In the genomic region with DNA sequence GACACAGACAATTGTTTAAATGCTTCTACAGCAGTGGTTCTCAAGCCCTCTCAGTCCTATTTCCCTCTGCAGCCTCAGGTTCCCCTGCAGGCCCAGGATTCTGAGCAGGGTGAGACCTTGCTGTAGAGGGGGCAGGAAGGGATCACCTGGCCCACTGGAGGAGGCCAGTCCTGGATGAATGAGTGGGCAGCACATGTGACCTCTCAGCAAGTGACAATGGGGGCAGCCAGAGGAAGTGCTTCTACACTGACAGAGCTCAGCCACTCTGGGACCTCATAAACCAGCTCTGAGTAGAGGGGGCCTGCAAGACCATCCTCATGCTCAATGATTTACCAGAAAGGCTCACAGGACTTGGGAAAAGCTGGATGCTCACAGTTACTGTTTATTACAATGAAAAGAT, we compare ENCODE assay signal across 20 cellular contexts.
"Had no signal": no experiment of that assay in that cellular context is flagged by ENCODE, and none has a peak within 500 bp of the region (broad histone marks: within the 10 kb centered on the region; RNA-seq: fewer than 3 reads in every experiment).

No MANE protein-coding gene starts in this region.

- H3K4me3 ChIP-seq: esophagus squamous epithelium, lung, right lobe of liver, stomach, tibial artery had no signal

- H2AFZ ChIP-seq: parathyroid adenoma had no signal

- ATAC-seq: natural killer cell, right lobe of liver had no signal

- H3K27me3 ChIP-seq: esophagus squamous epithelium, right lobe of liver, stomach, tibial artery had no signal

- H3K9me3 ChIP-seq: esophagus squamous epithelium, right lobe of liver, stomach, tibial artery had no signal

- H3K4me1 ChIP-seq: esophagus squamous epithelium, parathyroid adenoma, right lobe of liver, tibial artery had no signal

- H3K9ac ChIP-seq: parathyroid adenoma had no signal

- H3K27ac ChIP-seq: esophagus squamous epithelium, parathyroid adenoma, right lobe of liver, stomach, tibial artery had no signal

- H3K79me2 ChIP-seq: parathyroid adenoma had no signal

- DNase-seq: effector CD8-positive, alpha-beta T cell; endodermal cell; esophagus squamous epithelium; foreskin melanocyte; glutamatergic neuron; hypothalamus; immature natural killer cell; occipital lobe; small intestine; stimulated activated CD4-positive, alpha-beta T cell treated with anti-CD3 and anti-CD28 coated beads, Interleukin-12 subunit alpha, Interleukin-12 subunit beta, amount 100 ng/mL, for 4 hours; stimulated activated CD4-positive, alpha-beta T cell treated with anti-CD3 and anti-CD28 coated beads, Interleukin-1b, Interleukin-23, amount 100 ng/mL, for 48 hours; stimulated activated CD4-positive, alpha-beta T cell treated with anti-CD3 and anti-CD28 coated beads, Interleukin-4, amount 100 ng/mL, for 1 hour; stimulated activated CD8-positive, alpha-beta memory T cell treated with anti-CD3 and anti-CD28 coated beads, Interleukin-4, amount 100 ng/mL, for 48 hours; stimulated activated naive CD4-positive, alpha-beta T cell; tibial artery had no signal

- H3K36me3 ChIP-seq: esophagus squamous epithelium, right lobe of liver, stomach, tibial artery had no signal
